In the genomic region with DNA sequence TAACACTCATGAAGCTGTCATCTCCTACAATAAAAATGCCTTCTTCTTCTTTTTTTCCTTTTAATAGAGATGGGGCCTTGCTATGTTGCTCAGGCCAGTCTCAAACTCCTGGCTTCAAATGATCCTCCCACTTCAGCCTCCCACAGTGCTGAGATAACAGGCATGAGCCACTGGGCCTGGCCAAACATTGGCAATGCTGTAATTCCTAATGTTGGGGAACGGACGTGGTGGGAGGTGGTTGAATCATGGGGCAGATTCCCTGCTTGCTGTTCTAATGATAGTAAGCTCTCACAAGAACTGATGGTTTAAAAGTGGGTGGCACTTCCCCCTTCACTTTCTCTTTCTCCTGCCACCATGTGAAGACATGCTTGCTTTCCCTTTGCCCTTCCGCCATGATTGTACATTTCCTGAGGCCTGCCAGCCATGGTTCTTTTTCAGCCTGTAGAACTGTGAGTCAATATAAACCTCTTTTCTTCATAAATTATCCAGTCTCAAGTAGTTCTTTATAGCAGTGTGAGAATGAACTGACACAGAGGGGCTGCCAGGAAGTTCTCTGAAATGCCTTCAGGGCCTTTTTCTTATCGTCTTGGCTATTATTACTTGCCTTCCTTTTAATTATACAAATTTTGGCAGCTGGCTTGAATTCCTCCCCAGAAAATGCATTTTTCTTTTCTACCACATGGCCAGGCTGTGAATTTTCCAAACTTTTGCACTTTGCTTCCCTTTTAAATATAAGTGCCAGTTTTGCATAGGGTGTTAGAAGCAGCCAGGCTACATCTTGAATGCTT, we compare ENCODE assay signal across 22 cellular contexts.
A peak's percentile ranks its signal among the peaks of the same experiment; 100 is the strongest.
DNase-seq lines count a peak whose midpoint lies in the region; ATAC-seq and TF ChIP-seq lines count a peak whose summit lies in the region.
"Had no signal": no experiment of that assay in that cellular context is flagged by ENCODE, and none has a peak within 500 bp of the region (broad histone marks: within the 10 kb centered on the region; RNA-seq: fewer than 3 reads in every experiment).

No MANE protein-coding gene starts in this region.

- H3K4me1 ChIP-seq in HEK293 (ENCODE audit: control insufficient read depth, insufficient read depth, low read length) = no peaks in the 10 kb centered on the region
- peaks cover 6% of the 10 kb centered on the region for H3K4me1 ChIP-seq in hepatocyte (ENCODE audit: insufficient read depth)
- H3K4me1 ChIP-seq: BLaER1, SJSA1, testis had no signal

- H3K4me3 Mint-ChIP-seq in CD14-positive monocyte = no peak overlapping the region
- no peak overlapping the region for H3K4me3 Mint-ChIP-seq in Calu3 (ENCODE audit: low read depth, unreplicated experiment)
- H3K4me3 Mint-ChIP-seq in activated CD4-positive, alpha-beta memory T cell treated with anti-CD3 and anti-CD28 coated beads for 36 hours = no peak overlapping the region
- H3K4me3 Mint-ChIP-seq: brain had no signal

- intact Hi-C loops in CD14-positive monocyte (cut with micrococcal nuclease) (no loop called here), Calu3 (cut with micrococcal nuclease; ENCODE audit: unreplicated experiment) (no loop called here)
- intact Hi-C loops in activated CD4-positive, alpha-beta memory T cell treated with anti-CD3 and anti-CD28 coated beads for 36 hours (cut with micrococcal nuclease) = no loop called here

- H3K9me3 ChIP-seq in HEK293 (ENCODE audit: control insufficient read depth, insufficient read depth, low read depth, low read length) (no peaks in the 10 kb centered on the region), hepatocyte (ENCODE audit: low read depth) (peaks cover 6% of the 10 kb centered on the region)
- H3K9me3 ChIP-seq: SJSA1, testis had no signal

- BruUV-seq in Calu3 (replicated peaks; lab: Mats Ljungman, UMichigan) = no TSS peak

- POLR2A ChIA-PET in HEK293 (lab: Yijun Ruan, JAX) = no interaction called here
- POLR2A ChIA-PET in activated CD4-positive, alpha-beta memory T cell treated with anti-CD3 and anti-CD28 coated beads for 36 hours (lab: Charles Lee) = no interaction called here

- H2AFZ ChIP-seq in hepatocyte = no peak overlapping the region

- CTCF ChIA-PET in HEK293 (lab: Yijun Ruan, JAX) = no interaction called here
- CTCF ChIA-PET in Calu3 (lab: Charles Lee) = no interaction called here
- CTCF ChIA-PET in activated CD4-positive, alpha-beta memory T cell treated with anti-CD3 and anti-CD28 coated beads for 36 hours (lab: Charles Lee) = no interaction called here

- no peaks in the 10 kb centered on the region for H3K27me3 ChIP-seq in hepatocyte
- H3K27me3 ChIP-seq: BLaER1, heart left ventricle, SJSA1, testis had no signal

- H3K4me1 Mint-ChIP-seq in CD14-positive monocyte (peaks cover 3% of the 10 kb centered on the region), Calu3 (ENCODE audit: low read depth, unreplicated experiment) (peaks cover 5% of the 10 kb centered on the region)
- no peaks in the 10 kb centered on the region for H3K4me1 Mint-ChIP-seq in activated CD4-positive, alpha-beta memory T cell treated with anti-CD3 and anti-CD28 coated beads for 36 hours (ENCODE audit: low read depth)
- H3K4me1 Mint-ChIP-seq: brain had no signal

- H3K4me3 ChIP-seq in HEK293 (ENCODE audit: low read depth, low read length) (no peak overlapping the region), hepatocyte (no peak overlapping the region)
- H3K4me3 ChIP-seq: BLaER1, heart left ventricle, SJSA1, testis had no signal

- peak overlapping the region in 3 of 7 donors; percentile 25 to 76 (median 51) for H3K27ac Mint-ChIP-seq in CD14-positive monocyte
- H3K27ac Mint-ChIP-seq in Calu3 (ENCODE audit: unreplicated experiment) = no peak overlapping the region
- H3K27ac Mint-ChIP-seq in activated CD4-positive, alpha-beta memory T cell treated with anti-CD3 and anti-CD28 coated beads for 36 hours = no peak overlapping the region
- H3K27ac Mint-ChIP-seq: brain had no signal

- H3K27me3 Mint-ChIP-seq in CD14-positive monocyte (ENCODE audit: low read depth in 3 of 3) (no peaks in the 10 kb centered on the region), Calu3 (ENCODE audit: unreplicated experiment) (no peaks in the 10 kb centered on the region)
- H3K27me3 Mint-ChIP-seq in activated CD4-positive, alpha-beta memory T cell treated with anti-CD3 and anti-CD28 coated beads for 36 hours = no peaks in the 10 kb centered on the region
- H3K27me3 Mint-ChIP-seq: brain had no signal

- H3K36me3 Mint-ChIP-seq in CD14-positive monocyte (peaks cover 27 to 38% of the 10 kb centered on the region in 2 donors), Calu3 (ENCODE audit: insufficient read depth, unreplicated experiment) (no peaks in the 10 kb centered on the region)
- peaks cover 41% of the 10 kb centered on the region for H3K36me3 Mint-ChIP-seq in activated CD4-positive, alpha-beta memory T cell treated with anti-CD3 and anti-CD28 coated beads for 36 hours

- no peaks in the 10 kb centered on the region for H3K9me2 ChIP-seq in hepatocyte (replicated peaks; ENCODE audit: insufficient read depth)

- no peaks in the 10 kb centered on the region for H3K36me3 ChIP-seq in HEK293 (ENCODE audit: control insufficient read depth in 2 of 2, insufficient read depth in 1 of 2, low read length in 2 of 2)
- no peaks in the 10 kb centered on the region for H3K36me3 ChIP-seq in hepatocyte (replicated peaks; ENCODE audit: insufficient read depth, low read depth)
- H3K36me3 ChIP-seq: SJSA1 had no signal

- no peak for ATAC-seq in GM18870 (IDR thresholded peaks at IDR 0.05; ENCODE audit: unreplicated experiment)
- ATAC-seq: stimulated activated naive CD8-positive, alpha-beta T cell treated with anti-CD3 and anti-CD28 coated beads, Interleukin-15, Interleukin-2, amounts not matched to agents 100 U/mL and 50 U/mL, for 24 hours had no signal

- TF ChIP-seq CTCF in HEK293 (tag by site-specific recombination; IDR thresholded peaks at IDR 0.05) (no peak), hepatocyte (IDR thresholded peaks at IDR 0.05; ENCODE audit: poor library complexity) (no peak), CD14-positive monocyte (IDR thresholded peaks at IDR 0.05) (no peak), Calu3 (IDR thresholded peaks at IDR 0.05; ENCODE audit: unreplicated experiment) (no peak)

- peak overlapping the region; percentile 36 for H3K4me2 ChIP-seq in hepatocyte
- H3K4me2 ChIP-seq: BLaER1 had no signal

- WGBS in hepatocyte (ENCODE audit: low lambda C conversion rate, missing lambda C conversion rate) = 84% methylated on average over 4 of the region's 4 CpGs

- DNase-seq in Daoy (ENCODE audit: low read depth) (peak; percentile 55), amniotic epithelial cell (ENCODE audit: low read depth) (peak; percentile 51), hepatocyte (ENCODE audit: low spot score) (no peak), CD14-positive monocyte (ENCODE audit: low spot score) (no peak), Calu3 (no peak)
- no peak for DNase-seq in activated CD4-positive, alpha-beta memory T cell treated with anti-CD3 and anti-CD28 coated beads for 36 hours
- DNase-seq: activated CD4-positive, alpha-beta T cell treated with anti-CD3 and anti-CD28 coated beads for 1 hour; activated gamma-delta T cell; heart left ventricle; kidney glomerular epithelial cell; NCI-H1105; NCI-H2029; NCI-H345; NCI-H82; RPMI8226; stimulated activated naive CD8-positive, alpha-beta T cell treated with anti-CD3 and anti-CD28 coated beads, Interleukin-15, Interleukin-2, amounts not matched to agents 100 U/mL and 50 U/mL, for 24 hours; testis had no signal

- H3K27ac ChIP-seq in HEK293 (ENCODE audit: extremely low read depth, low read depth, low read length) = no peak overlapping the region
- peak overlapping the region; percentile 54 for H3K27ac ChIP-seq in hepatocyte
- H3K27ac ChIP-seq: BLaER1, SJSA1, testis had no signal

- H4K20me1 ChIP-seq in hepatocyte (ENCODE audit: insufficient read depth, poor library complexity, severe bottlenecking) = no peaks in the 10 kb centered on the region
- H4K20me1 ChIP-seq: BLaER1 had no signal

- H3K79me2 ChIP-seq in hepatocyte = no peaks in the 10 kb centered on the region

- H3K9me3 Mint-ChIP-seq in CD14-positive monocyte = peaks cover 0 to 4% (median 3%) of the 10 kb centered on the region in 7 donors
- H3K9me3 Mint-ChIP-seq in Calu3 (ENCODE audit: low read depth, unreplicated experiment) = no peaks in the 10 kb centered on the region
- peaks cover 14% of the 10 kb centered on the region for H3K9me3 Mint-ChIP-seq in activated CD4-positive, alpha-beta memory T cell treated with anti-CD3 and anti-CD28 coated beads for 36 hours

TF ChIP-seq in HEK293, 187 proteins besides CTCF, POLR2A, EP300 and RAD21 (continues in another document):
- TF ChIP-seq ZNF677 (tag by site-specific recombination; IDR thresholded peaks at IDR 0.05) (no peak), ZNF112 (tag by site-specific recombination; IDR thresholded peaks at IDR 0.05) (no peak), ZFHX2 (tag by site-specific recombination; conservative IDR thresholded peaks at IDR 0.05) (peak; percentile 88), EGR2 (tag by site-specific recombination; IDR thresholded peaks at IDR 0.05; ENCODE audit: low read depth) (peak; percentile 90)
- TF ChIP-seq, protein P1, sequence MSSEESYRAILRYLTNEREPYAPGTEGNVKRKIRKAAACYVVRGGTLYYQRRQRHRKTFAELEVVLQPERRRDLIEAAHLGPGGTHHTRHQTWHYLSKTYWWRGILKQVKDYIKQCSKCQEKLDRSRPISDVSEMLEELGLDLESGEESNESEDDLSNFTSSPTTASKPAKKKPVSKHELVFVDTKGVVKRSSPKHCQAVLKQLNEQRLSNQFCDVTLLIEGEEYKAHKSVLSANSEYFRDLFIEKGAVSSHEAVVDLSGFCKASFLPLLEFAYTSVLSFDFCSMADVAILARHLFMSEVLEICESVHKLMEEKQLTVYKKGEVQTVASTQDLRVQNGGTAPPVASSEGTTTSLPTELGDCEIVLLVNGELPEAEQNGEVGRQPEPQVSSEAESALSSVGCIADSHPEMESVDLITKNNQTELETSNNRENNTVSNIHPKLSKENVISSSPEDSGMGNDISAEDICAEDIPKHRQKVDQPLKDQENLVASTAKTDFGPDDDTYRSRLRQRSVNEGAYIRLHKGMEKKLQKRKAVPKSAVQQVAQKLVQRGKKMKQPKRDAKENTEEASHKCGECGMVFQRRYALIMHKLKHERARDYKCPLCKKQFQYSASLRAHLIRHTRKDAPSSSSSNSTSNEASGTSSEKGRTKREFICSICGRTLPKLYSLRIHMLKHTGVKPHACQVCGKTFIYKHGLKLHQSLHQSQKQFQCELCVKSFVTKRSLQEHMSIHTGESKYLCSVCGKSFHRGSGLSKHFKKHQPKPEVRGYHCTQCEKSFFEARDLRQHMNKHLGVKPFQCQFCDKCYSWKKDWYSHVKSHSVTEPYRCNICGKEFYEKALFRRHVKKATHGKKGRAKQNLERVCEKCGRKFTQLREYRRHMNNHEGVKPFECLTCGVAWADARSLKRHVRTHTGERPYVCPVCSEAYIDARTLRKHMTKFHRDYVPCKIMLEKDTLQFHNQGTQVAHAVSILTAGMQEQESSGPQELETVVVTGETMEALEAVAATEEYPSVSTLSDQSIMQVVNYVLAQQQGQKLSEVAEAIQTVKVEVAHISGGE (tag by site-specific recombination; conservative IDR thresholded peaks at IDR 0.05; ENCODE audit: low read depth) = no peak

Comparison
In these comparisons a context has a peak if more than half of its experiments do, and no peak if none do; other contexts are left out.
1. DNase-seq: peak in Daoy (single experiment) and amniotic epithelial cell (single experiment); none in hepatocyte (single experiment), CD14-positive monocyte (single experiment), Calu3 (single experiment) and activated CD4-positive, alpha-beta memory T cell treated with anti-CD3 and anti-CD28 coated beads for 36 hours (single experiment).